ENCODE assay signal across 2 cellular contexts in the genomic region with DNA sequence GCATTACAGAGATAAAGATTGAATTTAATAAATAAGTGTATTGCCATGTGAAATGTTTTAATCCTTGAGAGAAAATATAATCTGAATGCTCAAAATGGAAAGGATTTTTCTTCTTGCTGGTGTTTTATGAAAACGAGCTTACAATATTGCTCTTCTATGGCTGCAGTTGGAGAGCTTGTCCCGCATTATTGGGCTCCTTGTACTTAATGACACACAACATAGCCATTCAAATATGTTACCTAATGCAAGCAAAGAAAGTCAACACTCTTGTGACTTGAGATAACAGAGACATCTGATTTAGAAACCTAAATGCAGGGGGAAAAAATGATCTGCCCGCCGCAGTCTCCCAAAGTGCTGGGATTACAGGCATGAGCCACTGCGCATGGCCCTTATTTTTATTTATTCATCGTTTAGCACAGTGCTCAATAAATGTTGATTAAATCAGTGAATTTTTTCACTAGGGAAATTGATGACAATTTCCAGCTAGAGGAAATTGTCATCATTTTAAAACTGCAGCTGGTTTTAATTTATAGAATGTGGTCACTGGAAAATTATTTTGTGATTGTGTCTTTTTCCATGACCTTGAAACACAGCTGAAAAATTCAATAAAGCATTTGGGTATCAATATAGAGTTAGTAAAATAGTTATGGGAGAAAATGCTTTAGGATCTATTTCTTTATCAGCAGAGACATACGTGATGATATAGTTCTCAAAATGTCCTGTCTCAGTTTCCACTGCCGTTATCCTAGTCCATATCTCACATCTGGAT.
TF ChIP-seq lines count a peak whose summit lies in the region.

No MANE protein-coding gene starts in this region.

TF ChIP-seq in liver, 16 proteins besides CTCF, POLR2A, EP300 and RAD21:
- TF ChIP-seq NR2F2 (IDR thresholded peaks at IDR 0.05) (no peak), HNF4G (IDR thresholded peaks at IDR 0.05) (no peak), JUND (IDR thresholded peaks at IDR 0.05) (no peak), GABPA (IDR thresholded peaks at IDR 0.05 in 1 of 2, conservative IDR thresholded peaks at IDR 0.05 in 1 of 2) (no peak), RXRA (IDR thresholded peaks at IDR 0.05) (no peak), FOXA1 (IDR thresholded peaks at IDR 0.05) (no peak), FOXA2 (IDR thresholded peaks at IDR 0.05) (no peak), YY1 (IDR thresholded peaks at IDR 0.05) (no peak), TAF1 (conservative IDR thresholded peaks at IDR 0.05) (no peak), ATF3 (IDR thresholded peaks at IDR 0.05) (no peak), REST (IDR thresholded peaks at IDR 0.05) (no peak), HNF4A (conservative IDR thresholded peaks at IDR 0.05) (no peak), EGR1 (IDR thresholded peaks at IDR 0.05; ENCODE audit: low read depth in 2 of 2) (no peak), SP1 (IDR thresholded peaks at IDR 0.05) (no peak)
- TF ChIP-seq, protein P1, sequence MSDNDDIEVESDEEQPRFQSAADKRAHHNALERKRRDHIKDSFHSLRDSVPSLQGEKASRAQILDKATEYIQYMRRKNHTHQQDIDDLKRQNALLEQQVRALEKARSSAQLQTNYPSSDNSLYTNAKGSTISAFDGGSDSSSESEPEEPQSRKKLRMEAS (IDR thresholded peaks at IDR 0.05) = no peak
- TF ChIP-seq, protein P2, sequence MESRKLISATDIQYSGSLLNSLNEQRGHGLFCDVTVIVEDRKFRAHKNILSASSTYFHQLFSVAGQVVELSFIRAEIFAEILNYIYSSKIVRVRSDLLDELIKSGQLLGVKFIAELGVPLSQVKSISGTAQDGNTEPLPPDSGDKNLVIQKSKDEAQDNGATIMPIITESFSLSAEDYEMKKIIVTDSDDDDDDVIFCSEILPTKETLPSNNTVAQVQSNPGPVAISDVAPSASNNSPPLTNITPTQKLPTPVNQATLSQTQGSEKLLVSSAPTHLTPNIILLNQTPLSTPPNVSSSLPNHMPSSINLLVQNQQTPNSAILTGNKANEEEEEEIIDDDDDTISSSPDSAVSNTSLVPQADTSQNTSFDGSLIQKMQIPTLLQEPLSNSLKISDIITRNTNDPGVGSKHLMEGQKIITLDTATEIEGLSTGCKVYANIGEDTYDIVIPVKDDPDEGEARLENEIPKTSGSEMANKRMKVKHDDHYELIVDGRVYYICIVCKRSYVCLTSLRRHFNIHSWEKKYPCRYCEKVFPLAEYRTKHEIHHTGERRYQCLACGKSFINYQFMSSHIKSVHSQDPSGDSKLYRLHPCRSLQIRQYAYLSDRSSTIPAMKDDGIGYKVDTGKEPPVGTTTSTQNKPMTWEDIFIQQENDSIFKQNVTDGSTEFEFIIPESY (IDR thresholded peaks at IDR 0.05) = no peak

TF ChIP-seq in HepG2, 621 proteins besides CTCF, POLR2A, EP300 and RAD21:
- TF ChIP-seq ZNF333 (CRISPR knock-in tag; IDR thresholded peaks at IDR 0.05; ENCODE audit: borderline replicate concordance) (no peak), SRSF9 (IDR thresholded peaks at IDR 0.05; ENCODE audit: borderline replicate concordance, insufficient read depth, low read depth, low read length, poor library complexity, severe bottlenecking) (no peak), PAX8 (CRISPR knock-in tag; IDR thresholded peaks at IDR 0.05; ENCODE audit: borderline replicate concordance) (no peak), ZNF766 (CRISPR knock-in tag; IDR thresholded peaks at IDR 0.05; ENCODE audit: borderline replicate concordance) (no peak), MAZ (IDR thresholded peaks at IDR 0.05; ENCODE audit: borderline replicate concordance, low read depth, low read length) (no peak), MAZ (CRISPR knock-in tag; IDR thresholded peaks at IDR 0.05; ENCODE audit: low read depth) (no peak), FOXK1 (CRISPR knock-in tag; IDR thresholded peaks at IDR 0.05; ENCODE audit: borderline replicate concordance, low read depth) (no peak), ZSCAN25 (CRISPR knock-in tag; IDR thresholded peaks at IDR 0.05) (no peak), ZNF34 (CRISPR knock-in tag; IDR thresholded peaks at IDR 0.05; ENCODE audit: borderline replicate concordance) (no peak), ZNF644 (CRISPR knock-in tag; IDR thresholded peaks at IDR 0.05; ENCODE audit: low read depth) (no peak), ZFP36 (IDR thresholded peaks at IDR 0.05; ENCODE audit: borderline replicate concordance, low read depth, low read length, partially characterized antibody) (no peak)
- TF ChIP-seq, protein P3, sequence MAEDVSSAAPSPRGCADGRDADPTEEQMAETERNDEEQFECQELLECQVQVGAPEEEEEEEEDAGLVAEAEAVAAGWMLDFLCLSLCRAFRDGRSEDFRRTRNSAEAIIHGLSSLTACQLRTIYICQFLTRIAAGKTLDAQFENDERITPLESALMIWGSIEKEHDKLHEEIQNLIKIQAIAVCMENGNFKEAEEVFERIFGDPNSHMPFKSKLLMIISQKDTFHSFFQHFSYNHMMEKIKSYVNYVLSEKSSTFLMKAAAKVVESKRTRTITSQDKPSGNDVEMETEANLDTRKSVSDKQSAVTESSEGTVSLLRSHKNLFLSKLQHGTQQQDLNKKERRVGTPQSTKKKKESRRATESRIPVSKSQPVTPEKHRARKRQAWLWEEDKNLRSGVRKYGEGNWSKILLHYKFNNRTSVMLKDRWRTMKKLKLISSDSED (CRISPR knock-in tag; IDR thresholded peaks at IDR 0.05) = no peak
